1 cellular context compared by ENCODE assay signal in the genomic region with DNA sequence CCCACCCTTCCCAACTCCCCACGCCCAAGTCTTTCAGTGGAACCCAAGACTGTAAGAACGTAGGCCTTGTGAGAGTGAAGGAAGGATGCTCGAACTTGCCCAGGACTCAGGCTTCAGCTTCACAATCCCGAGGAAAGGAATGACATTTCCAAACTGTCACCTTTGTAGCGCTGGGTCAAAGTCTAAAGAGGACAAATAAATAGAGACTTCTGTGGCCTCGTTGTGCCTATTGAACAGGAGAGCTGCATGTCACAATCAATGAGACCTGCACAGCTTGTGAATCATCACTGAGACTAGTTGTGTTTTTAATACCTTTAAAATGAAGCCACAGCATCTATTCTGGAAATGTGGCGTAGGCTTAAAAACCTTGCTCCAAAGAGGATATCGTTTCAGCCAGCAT.
TF ChIP-seq lines count a peak whose summit lies in the region.

No MANE protein-coding gene starts in this region.

TF ChIP-seq in HepG2, 621 proteins besides CTCF, POLR2A, EP300 and RAD21 (continued from another document):
- peak; percentile 71 for TF ChIP-seq ZMYM3 (CRISPR knock-in tag; IDR thresholded peaks at IDR 0.05)
- no peak for TF ChIP-seq RFX5 (IDR thresholded peaks at IDR 0.05; ENCODE audit: low read depth, low read length)
- TF ChIP-seq ZNF12 (CRISPR knock-in tag; IDR thresholded peaks at IDR 0.05), result no peak
- 0 out of 2 replicates have a peak, but pooled peaks have one; percentile 20 for TF ChIP-seq THAP11 (CRISPR knock-in tag; IDR thresholded peaks at IDR 0.05)
- TF ChIP-seq, protein P1, sequence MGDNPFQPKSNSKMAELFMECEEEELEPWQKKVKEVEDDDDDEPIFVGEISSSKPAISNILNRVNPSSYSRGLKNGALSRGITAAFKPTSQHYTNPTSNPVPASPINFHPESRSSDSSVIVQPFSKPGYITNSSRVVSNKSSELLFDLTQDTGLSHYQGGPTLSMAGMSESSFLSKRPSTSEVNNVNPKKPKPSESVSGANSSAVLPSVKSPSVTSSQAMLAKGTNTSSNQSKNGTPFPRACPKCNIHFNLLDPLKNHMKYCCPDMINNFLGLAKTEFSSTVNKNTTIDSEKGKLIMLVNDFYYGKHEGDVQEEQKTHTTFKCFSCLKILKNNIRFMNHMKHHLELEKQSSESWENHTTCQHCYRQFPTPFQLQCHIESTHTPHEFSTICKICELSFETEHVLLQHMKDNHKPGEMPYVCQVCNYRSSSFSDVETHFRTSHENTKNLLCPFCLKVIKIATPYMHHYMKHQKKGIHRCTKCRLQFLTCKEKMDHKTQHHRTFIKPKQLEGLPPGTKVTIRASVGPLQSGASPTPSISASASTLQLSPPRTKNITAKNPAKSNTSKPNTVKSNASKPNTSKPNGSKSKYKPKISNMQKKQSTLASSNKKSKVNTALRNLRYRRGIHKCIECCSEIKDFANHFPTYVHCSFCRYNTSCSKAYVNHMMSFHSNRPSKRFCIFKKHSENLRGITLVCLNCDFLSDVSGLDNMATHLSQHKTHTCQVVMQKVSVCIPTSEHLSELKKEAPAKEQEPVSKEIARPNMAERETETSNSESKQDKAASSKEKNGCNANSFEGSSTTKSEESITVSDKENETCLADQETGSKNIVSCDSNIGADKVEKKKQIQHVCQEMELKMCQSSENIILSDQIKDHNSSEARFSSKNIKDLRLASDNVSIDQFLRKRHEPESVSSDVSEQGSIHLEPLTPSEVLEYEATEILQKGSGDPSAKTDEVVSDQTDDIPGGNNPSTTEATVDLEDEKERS (CRISPR knock-in tag; IDR thresholded peaks at IDR 0.05), result peak; percentile 58; the same call in 1 of the 2 replicates
- TF ChIP-seq CAMTA2 (CRISPR knock-in tag; IDR thresholded peaks at IDR 0.05; ENCODE audit: borderline replicate concordance), result no peak
- no peak for TF ChIP-seq RBM22 (optimal IDR thresholded peaks at IDR 0.05; ENCODE audit: low read length)
- TF ChIP-seq KDM4B (CRISPR knock-in tag; IDR thresholded peaks at IDR 0.05), result no peak
- no peak for TF ChIP-seq SP140L (CRISPR knock-in tag; IDR thresholded peaks at IDR 0.05; ENCODE audit: borderline replicate concordance)
- TF ChIP-seq ZNF879 (CRISPR knock-in tag; IDR thresholded peaks at IDR 0.05), result no peak
- TF ChIP-seq, protein P2, sequence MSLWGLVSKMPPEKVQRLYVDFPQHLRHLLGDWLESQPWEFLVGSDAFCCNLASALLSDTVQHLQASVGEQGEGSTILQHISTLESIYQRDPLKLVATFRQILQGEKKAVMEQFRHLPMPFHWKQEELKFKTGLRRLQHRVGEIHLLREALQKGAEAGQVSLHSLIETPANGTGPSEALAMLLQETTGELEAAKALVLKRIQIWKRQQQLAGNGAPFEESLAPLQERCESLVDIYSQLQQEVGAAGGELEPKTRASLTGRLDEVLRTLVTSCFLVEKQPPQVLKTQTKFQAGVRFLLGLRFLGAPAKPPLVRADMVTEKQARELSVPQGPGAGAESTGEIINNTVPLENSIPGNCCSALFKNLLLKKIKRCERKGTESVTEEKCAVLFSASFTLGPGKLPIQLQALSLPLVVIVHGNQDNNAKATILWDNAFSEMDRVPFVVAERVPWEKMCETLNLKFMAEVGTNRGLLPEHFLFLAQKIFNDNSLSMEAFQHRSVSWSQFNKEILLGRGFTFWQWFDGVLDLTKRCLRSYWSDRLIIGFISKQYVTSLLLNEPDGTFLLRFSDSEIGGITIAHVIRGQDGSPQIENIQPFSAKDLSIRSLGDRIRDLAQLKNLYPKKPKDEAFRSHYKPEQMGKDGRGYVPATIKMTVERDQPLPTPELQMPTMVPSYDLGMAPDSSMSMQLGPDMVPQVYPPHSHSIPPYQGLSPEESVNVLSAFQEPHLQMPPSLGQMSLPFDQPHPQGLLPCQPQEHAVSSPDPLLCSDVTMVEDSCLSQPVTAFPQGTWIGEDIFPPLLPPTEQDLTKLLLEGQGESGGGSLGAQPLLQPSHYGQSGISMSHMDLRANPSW (CRISPR knock-in tag; IDR thresholded peaks at IDR 0.05; ENCODE audit: borderline replicate concordance), result no peak; the same call in 1 of the 2 replicates
- TF ChIP-seq SRF (IDR thresholded peaks at IDR 0.05; ENCODE audit: low read depth, low read length), result no peak
- no peak for TF ChIP-seq MEF2D (CRISPR knock-in tag; IDR thresholded peaks at IDR 0.05)
- TF ChIP-seq GLI4 (CRISPR knock-in tag; IDR thresholded peaks at IDR 0.05; ENCODE audit: borderline replicate concordance), result no peak
- no peak for TF ChIP-seq ZNF136 (CRISPR knock-in tag; IDR thresholded peaks at IDR 0.05; ENCODE audit: low read depth)
- TF ChIP-seq ZBTB3 (CRISPR knock-in tag; IDR thresholded peaks at IDR 0.05; ENCODE audit: borderline replicate concordance, low read depth), result no peak
- TF ChIP-seq ZNF703 (CRISPR knock-in tag; IDR thresholded peaks at IDR 0.05; ENCODE audit: borderline replicate concordance), result no peak
- TF ChIP-seq SOX6 (IDR thresholded peaks at IDR 0.05), result no peak
- peak; percentile 73 for TF ChIP-seq SOX6 (CRISPR knock-in tag; IDR thresholded peaks at IDR 0.05)
- TF ChIP-seq HDAC1 (CRISPR knock-in tag; IDR thresholded peaks at IDR 0.05), result peak; percentile 56; the same call in 1 of the 2 replicates
- no peak for TF ChIP-seq SP4 (CRISPR knock-in tag; IDR thresholded peaks at IDR 0.05)
- TF ChIP-seq FOXK1 (CRISPR knock-in tag; IDR thresholded peaks at IDR 0.05; ENCODE audit: borderline replicate concordance, low read depth), result peak; percentile 48; the same call in 1 of the 2 replicates
- TF ChIP-seq, protein P3, sequence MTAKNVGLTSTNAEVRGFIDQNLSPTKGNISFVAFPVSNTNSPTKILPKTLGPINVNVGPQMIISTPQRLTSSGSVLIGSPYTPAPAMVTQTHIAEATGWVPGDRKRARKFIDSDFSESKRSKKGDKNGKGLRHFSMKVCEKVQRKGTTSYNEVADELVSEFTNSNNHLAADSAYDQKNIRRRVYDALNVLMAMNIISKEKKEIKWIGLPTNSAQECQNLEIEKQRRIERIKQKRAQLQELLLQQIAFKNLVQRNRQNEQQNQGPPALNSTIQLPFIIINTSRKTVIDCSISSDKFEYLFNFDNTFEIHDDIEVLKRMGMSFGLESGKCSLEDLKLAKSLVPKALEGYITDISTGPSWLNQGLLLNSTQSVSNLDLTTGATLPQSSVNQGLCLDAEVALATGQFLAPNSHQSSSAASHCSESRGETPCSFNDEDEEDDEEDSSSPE (CRISPR knock-in tag; IDR thresholded peaks at IDR 0.05), result no peak
- TF ChIP-seq, protein P4, sequence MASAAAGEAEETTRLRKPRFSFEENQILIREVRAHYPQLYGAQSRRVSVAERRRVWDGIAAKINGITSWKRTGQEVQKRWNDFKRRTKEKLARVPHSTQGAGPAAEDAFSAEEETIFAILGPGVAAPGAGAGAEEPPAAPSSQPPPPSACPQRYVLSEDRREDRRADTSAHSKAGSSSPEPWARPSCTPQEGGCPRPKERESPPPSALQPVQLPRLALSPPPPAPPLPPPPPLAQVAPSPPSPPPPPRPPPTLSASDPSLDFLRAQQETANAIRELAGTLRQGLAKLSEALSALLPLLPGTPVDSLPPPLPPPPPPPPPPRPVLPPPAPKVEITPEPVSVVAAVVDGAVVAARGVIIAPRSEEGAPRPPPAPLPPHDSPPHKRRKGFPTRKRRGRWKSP (CRISPR knock-in tag; IDR thresholded peaks at IDR 0.05), result no peak
- no peak for TF ChIP-seq ZNF678 (CRISPR knock-in tag; IDR thresholded peaks at IDR 0.05)
